Comparison of ENCODE assay signal across 8 cellular contexts in the genomic region with DNA sequence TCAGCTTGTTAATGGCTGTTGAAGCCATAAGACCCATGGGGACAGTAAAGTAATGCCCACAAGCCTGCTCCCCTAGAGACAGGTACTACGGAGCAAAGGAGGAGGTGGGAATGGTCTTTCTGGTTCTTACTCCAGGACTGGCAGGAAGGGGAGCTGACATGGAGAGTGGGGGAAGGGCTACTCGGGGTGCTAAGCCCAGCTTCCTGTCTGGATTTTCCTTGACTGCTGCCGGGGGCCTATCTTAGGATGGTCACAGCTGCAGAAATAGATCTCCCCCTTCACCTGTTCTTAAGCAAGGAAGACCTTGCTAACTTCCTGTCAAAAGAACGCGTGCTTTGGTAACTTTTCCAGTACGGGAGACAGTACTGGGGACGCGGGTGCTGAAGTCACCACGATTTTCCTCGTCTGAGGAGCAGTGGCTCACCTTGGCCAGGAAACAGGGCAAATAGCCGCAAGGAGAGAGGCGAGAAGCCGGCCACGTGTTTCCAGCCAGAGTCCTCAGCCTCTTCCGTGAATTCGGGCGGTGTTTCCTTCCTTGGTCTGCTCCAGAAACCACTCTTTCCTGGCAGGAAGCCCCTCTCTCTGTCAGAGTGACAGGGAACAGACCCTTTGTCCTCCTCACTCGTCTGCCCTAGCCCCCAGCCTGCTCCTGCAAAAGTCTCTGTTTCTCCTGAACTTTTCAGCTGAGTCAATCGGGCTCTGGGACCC. TPM values are rescaled to one million over a fixed set of nuclear protein-coding genes. Genes with fewer than 3 reads are reported as not detected.
A peak's percentile ranks its signal among the peaks of the same experiment; 100 is the strongest.
DNase-seq lines count a peak whose midpoint lies in the region; ATAC-seq and TF ChIP-seq lines count a peak whose summit lies in the region.

No MANE protein-coding gene starts in this region.

- peak overlapping the region; percentile 20 for H3K9ac ChIP-seq in Loucy (ENCODE audit: low read depth, low read length, poor library complexity, severe bottlenecking)

- peak overlapping the region; percentile 57 for H3K4me2 ChIP-seq in Loucy (ENCODE audit: low read depth, low read length, poor library complexity, severe bottlenecking)

- H3K4me1 ChIP-seq in BE2C (no peaks in the 10 kb centered on the region), Loucy (ENCODE audit: insufficient read depth, low read length, poor library complexity, severe bottlenecking) (peaks cover 13% of the 10 kb centered on the region)

- no peak for DNase-seq in BE2C
- no peak for DNase-seq in effector memory CD8-positive, alpha-beta T cell
- no peak for DNase-seq in neural crest cell (ENCODE audit: low read depth, low spot score)
- no peak for DNase-seq in hypothalamus (lab: John Stamatoyannopoulos, UW)
- DNase-seq in Ammon's horn (ENCODE audit: low spot score): no peak
- no peak for DNase-seq in NCI-H510A treated with DMSO at 0.1 percent for 48 hours (lab: John Stamatoyannopoulos, UW)

- H2AFZ ChIP-seq in Loucy (ENCODE audit: low read length): no peak overlapping the region; the same call in 1 of the 2 replicates

- TF ChIP-seq CTCF in BE2C (IDR thresholded peaks at IDR 0.05; ENCODE audit: low read depth, low read length) (no peak), Loucy (conservative IDR thresholded peaks at IDR 0.05; ENCODE audit: low read length) (no peak), neural crest cell (conservative IDR thresholded peaks at IDR 0.05) (no peak)

- H3K9me2 ChIP-seq in Loucy (replicated peaks; ENCODE audit: low read depth, low read length): no peaks in the 10 kb centered on the region

- H3K36me3 Mint-ChIP-seq in effector memory CD8-positive, alpha-beta T cell (ENCODE audit: insufficient read depth): peaks cover 22% of the 10 kb centered on the region
- no peaks in the 10 kb centered on the region for H3K36me3 Mint-ChIP-seq in neural crest cell (ENCODE audit: low read depth)

- peak overlapping the region; percentile 74 to 93 for H3K27ac Mint-ChIP-seq in effector memory CD8-positive, alpha-beta T cell
- no peak overlapping the region for H3K27ac Mint-ChIP-seq in neural crest cell (ENCODE audit: unreplicated experiment)

- H3K9me3 Mint-ChIP-seq in effector memory CD8-positive, alpha-beta T cell: no peaks in the 10 kb centered on the region
- H3K9me3 Mint-ChIP-seq in neural crest cell: no peaks in the 10 kb centered on the region

- no peaks in the 10 kb centered on the region for H3K27me3 Mint-ChIP-seq in effector memory CD8-positive, alpha-beta T cell
- peaks cover 41% of the 10 kb centered on the region for H3K27me3 Mint-ChIP-seq in neural crest cell (ENCODE audit: low read depth)

- no peaks in the 10 kb centered on the region for H4K20me1 ChIP-seq in Loucy (ENCODE audit: insufficient read depth, low read length, poor library complexity, severe bottlenecking)

- H3K27me3 ChIP-seq in BE2C (peaks cover 5% of the 10 kb centered on the region; the same call in 1 of the 2 replicates), Loucy (ENCODE audit: insufficient read depth, low read length, poor library complexity, severe bottlenecking) (no peaks in the 10 kb centered on the region)

- H3K4me3 ChIP-seq in BE2C (ENCODE audit: low read depth, low read length) (peak overlapping the region; percentile 75), Loucy (ENCODE audit: low read length, poor library complexity, severe bottlenecking) (peak overlapping the region; percentile 69)

- H3K9me3 ChIP-seq in BE2C: no peaks in the 10 kb centered on the region
- no peaks in the 10 kb centered on the region for H3K9me3 ChIP-seq in Loucy (ENCODE audit: insufficient read depth, low read depth, low read length)

- no peak for ATAC-seq in effector memory CD8-positive, alpha-beta T cell (replicated peaks)
- no peak for ATAC-seq in HG02798 (IDR thresholded peaks at IDR 0.05; ENCODE audit: poor library complexity, unreplicated experiment)

- H3K4me3 Mint-ChIP-seq in effector memory CD8-positive, alpha-beta T cell: peak overlapping the region; percentile 91 to 93
- peak overlapping the region; percentile 85 for H3K4me3 Mint-ChIP-seq in neural crest cell

- no peaks in the 10 kb centered on the region for H3K79me2 ChIP-seq in Loucy (ENCODE audit: insufficient read depth, low read length)

- H3K36me3 ChIP-seq in BE2C (no peaks in the 10 kb centered on the region), Loucy (ENCODE audit: insufficient read depth, low read length) (peaks cover 6% of the 10 kb centered on the region; the same call in 1 of the 2 replicates)

- H3F3A ChIP-seq in Loucy (ENCODE audit: low read depth): no peaks in the 10 kb centered on the region

- H3K4me1 Mint-ChIP-seq in effector memory CD8-positive, alpha-beta T cell (ENCODE audit: low read depth in 2 of 2): peaks cover 51 to 58% of the 10 kb centered on the region in 2 donors
- H3K4me1 Mint-ChIP-seq in neural crest cell: peaks cover 14% of the 10 kb centered on the region

RNA-seq across cellular contexts. Expression of a gene that starts 0.7 kb away (rescaled TPM):
- polyA plus RNA-seq in BE2C (2012; ENCODE audit: insufficient read depth, insufficient read length, low read depth): 6.8 TPM
- total RNA-seq in neural crest cell: 0.82 and 1.4 TPM in 2 replicates

RNA-seq across cellular contexts. Expression of a gene that starts 22.9 kb away (rescaled TPM):
- 105 TPM for polyA plus RNA-seq in BE2C (2012; ENCODE audit: insufficient read depth, insufficient read length, low read depth)
- total RNA-seq in neural crest cell: not detected in 2 replicates

RNA-seq across cellular contexts. Expression of a gene that starts 24.8 kb away (rescaled TPM):
- 0.06 TPM for polyA plus RNA-seq in BE2C (2012; ENCODE audit: insufficient read depth, insufficient read length, low read depth)
- 1.6 and 1.9 TPM in 2 replicates for total RNA-seq in neural crest cell
